6 cellular contexts compared by ENCODE assay signal in the genomic region with DNA sequence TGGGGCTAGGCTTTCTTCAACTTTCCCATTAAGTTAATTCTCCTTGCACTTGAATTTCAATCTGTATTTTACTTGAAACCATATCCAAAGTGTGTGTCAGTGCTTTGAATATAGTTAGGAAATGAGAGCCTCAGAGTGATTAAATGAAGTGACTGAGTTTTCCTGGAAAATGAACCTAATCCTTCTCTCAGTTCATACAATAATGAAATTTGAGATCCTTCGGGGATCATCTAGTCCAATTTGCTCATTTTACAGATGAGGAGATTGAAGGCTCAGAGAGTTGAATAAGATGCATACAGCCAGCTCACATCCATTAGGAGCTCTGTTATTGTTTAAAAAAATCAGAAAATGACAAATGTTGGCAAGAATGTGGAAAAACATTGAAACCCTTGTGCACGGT. TPM values are rescaled to one million over a fixed set of nuclear protein-coding genes. Genes with fewer than 3 reads are reported as not detected.
"Had no signal": no experiment of that assay in that cellular context is flagged by ENCODE, and none has a peak within 500 bp of the region (broad histone marks: within the 10 kb centered on the region; RNA-seq: fewer than 3 reads in every experiment).

No MANE protein-coding gene starts in this region.

- H3K9ac ChIP-seq: GM23248 had no signal

- H3K36me3 ChIP-seq: HAP-1 had no signal

- H2AFZ ChIP-seq: GM23248 had no signal

- DNase-seq: GOT3, H7 had no signal

- H3K4me3 ChIP-seq: GM23248, HAP-1, K562 had no signal

- ATAC-seq: HCT116, K562 had no signal

- H3K4me1 ChIP-seq: HAP-1 had no signal

- H3K9me3 ChIP-seq: HAP-1 had no signal

- H3K27ac ChIP-seq: GM23248 had no signal

RNA-seq across cellular contexts. Expression of a gene that starts 18.3 kb away (rescaled TPM):
- total RNA-seq: GM23248 had no signal
